In the genomic region with DNA sequence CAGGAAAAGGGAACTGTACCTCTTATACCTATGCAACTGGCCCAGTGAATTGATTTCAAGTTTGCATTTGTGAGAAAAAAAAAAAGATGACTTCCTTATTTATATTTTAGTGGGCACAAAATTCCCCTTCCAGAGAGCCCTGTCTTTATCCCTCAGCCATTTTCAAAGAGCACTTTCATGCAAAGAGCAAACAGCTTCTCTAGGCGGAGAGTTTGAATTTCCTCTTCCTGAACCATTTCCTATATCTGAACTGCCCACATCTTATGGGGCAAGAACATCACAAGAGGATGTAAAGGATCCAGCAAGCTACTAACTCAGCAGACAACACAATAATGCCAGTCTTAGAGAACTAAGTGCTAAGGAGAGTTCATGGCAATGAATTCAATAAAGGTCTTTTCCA, we compare ENCODE assay signal across 18 cellular contexts. TPM values are rescaled to one million over a fixed set of nuclear protein-coding genes. Genes with fewer than 3 reads are reported as not detected.
DNase-seq lines count a peak whose midpoint lies in the region; ATAC-seq and TF ChIP-seq lines count a peak whose summit lies in the region.
"Had no signal": no experiment of that assay in that cellular context is flagged by ENCODE, and none has a peak within 500 bp of the region (broad histone marks: within the 10 kb centered on the region; RNA-seq: fewer than 3 reads in every experiment).

No MANE protein-coding gene starts in this region.

- no peak overlapping the region for H3K4me3 ChIP-seq in upper lobe of right lung
- H3K4me3 ChIP-seq: smooth muscle cell had no signal

- peaks cover 62% of the 10 kb centered on the region for H3K4me1 Mint-ChIP-seq in activated naive CD4-positive, alpha-beta T cell treated with anti-CD3 and anti-CD28 coated beads, Interleukin-2, amount 10 ng/mL, durations not matched to agents 7 days and 5 days
- H3K4me1 Mint-ChIP-seq in activated naive CD4-positive, alpha-beta T cell treated with anti-CD3 and anti-CD28 coated beads for 36 hours (ENCODE audit: low read depth) = peaks cover 47% of the 10 kb centered on the region
- H3K4me1 Mint-ChIP-seq in dendritic cell treated with granulocyte-macrophage colony-stimulating factor and Interleukin-4, amounts not matched to agents 40 ng/mL and 50 ng/mL, for 4 days (ENCODE audit: low read depth) = peaks cover 52% of the 10 kb centered on the region

- H3K9me3 Mint-ChIP-seq in activated naive CD4-positive, alpha-beta T cell treated with anti-CD3 and anti-CD28 coated beads, Interleukin-2, amount 10 ng/mL, durations not matched to agents 7 days and 5 days = peaks cover 17% of the 10 kb centered on the region
- peaks cover 3% of the 10 kb centered on the region for H3K9me3 Mint-ChIP-seq in activated naive CD4-positive, alpha-beta T cell treated with anti-CD3 and anti-CD28 coated beads for 36 hours
- H3K9me3 Mint-ChIP-seq in dendritic cell treated with granulocyte-macrophage colony-stimulating factor and Interleukin-4, amounts not matched to agents 40 ng/mL and 50 ng/mL, for 4 days = no peaks in the 10 kb centered on the region

- intact Hi-C loops in activated naive CD4-positive, alpha-beta T cell treated with anti-CD3 and anti-CD28 coated beads for 36 hours (cut with micrococcal nuclease) = no loop called here
- intact Hi-C loops in dendritic cell treated with granulocyte-macrophage colony-stimulating factor and Interleukin-4, amounts not matched to agents 40 ng/mL and 50 ng/mL, for 4 days (cut with micrococcal nuclease) = no loop called here
- intact Hi-C loops in upper lobe of right lung (cut with DNase I) = no loop called here

- no peak for TF ChIP-seq CTCF in upper lobe of right lung (IDR thresholded peaks at IDR 0.05)

- no peaks in the 10 kb centered on the region for H3K27me3 ChIP-seq in upper lobe of right lung

- no peaks in the 10 kb centered on the region for H3K27me3 Mint-ChIP-seq in activated naive CD4-positive, alpha-beta T cell treated with anti-CD3 and anti-CD28 coated beads, Interleukin-2, amount 10 ng/mL, durations not matched to agents 7 days and 5 days
- no peaks in the 10 kb centered on the region for H3K27me3 Mint-ChIP-seq in activated naive CD4-positive, alpha-beta T cell treated with anti-CD3 and anti-CD28 coated beads for 36 hours (ENCODE audit: low read depth)
- H3K27me3 Mint-ChIP-seq in dendritic cell treated with granulocyte-macrophage colony-stimulating factor and Interleukin-4, amounts not matched to agents 40 ng/mL and 50 ng/mL, for 4 days = no peaks in the 10 kb centered on the region

- H3K36me3 Mint-ChIP-seq in activated naive CD4-positive, alpha-beta T cell treated with anti-CD3 and anti-CD28 coated beads, Interleukin-2, amount 10 ng/mL, durations not matched to agents 7 days and 5 days = peaks cover 17% of the 10 kb centered on the region
- H3K36me3 Mint-ChIP-seq in activated naive CD4-positive, alpha-beta T cell treated with anti-CD3 and anti-CD28 coated beads for 36 hours (ENCODE audit: low read depth) = peaks cover 2% of the 10 kb centered on the region
- H3K36me3 Mint-ChIP-seq in dendritic cell treated with granulocyte-macrophage colony-stimulating factor and Interleukin-4, amounts not matched to agents 40 ng/mL and 50 ng/mL, for 4 days (ENCODE audit: low read depth) = no peaks in the 10 kb centered on the region

- no peaks in the 10 kb centered on the region for H3K36me3 ChIP-seq in upper lobe of right lung

- CTCF ChIA-PET in activated naive CD4-positive, alpha-beta T cell treated with anti-CD3 and anti-CD28 coated beads, Interleukin-2, amount 10 ng/mL, durations not matched to agents 7 days and 5 days (lab: Charles Lee) = interaction anchor here (0.7 to 4.0 kb wide), 9 partner anchors 8 to 638 kb away, joined by 3 to 25 read pairs (median 3); no protein-coding TSS in a partner anchor
- CTCF ChIA-PET in activated naive CD4-positive, alpha-beta T cell treated with anti-CD3 and anti-CD28 coated beads for 36 hours (lab: Charles Lee) = interaction anchor here (0.6 to 5.9 kb wide), 4 partner anchors 8 to 596 kb away, joined by 5 to 36 read pairs (median 14); no protein-coding TSS in a partner anchor

- H3K27ac ChIP-seq in upper lobe of right lung = no peak overlapping the region
- H3K27ac ChIP-seq: foreskin keratinocyte, VCaP had no signal

- H3K4me3 Mint-ChIP-seq in activated naive CD4-positive, alpha-beta T cell treated with anti-CD3 and anti-CD28 coated beads, Interleukin-2, amount 10 ng/mL, durations not matched to agents 7 days and 5 days = peak overlapping the region; percentile 3
- no peak overlapping the region for H3K4me3 Mint-ChIP-seq in activated naive CD4-positive, alpha-beta T cell treated with anti-CD3 and anti-CD28 coated beads for 36 hours
- no peak overlapping the region for H3K4me3 Mint-ChIP-seq in dendritic cell treated with granulocyte-macrophage colony-stimulating factor and Interleukin-4, amounts not matched to agents 40 ng/mL and 50 ng/mL, for 4 days

- ATAC-seq in upper lobe of right lung (peak; percentile 82), GM21515 (IDR thresholded peaks at IDR 0.05; ENCODE audit: unreplicated experiment) (no peak)
- ATAC-seq: foreskin keratinocyte, left colon had no signal

- H3K4me1 ChIP-seq in upper lobe of right lung = no peaks in the 10 kb centered on the region
- H3K4me1 ChIP-seq: foreskin keratinocyte had no signal

- no peaks in the 10 kb centered on the region for H3K9me3 ChIP-seq in upper lobe of right lung

- no peak for DNase-seq in activated naive CD4-positive, alpha-beta T cell treated with anti-CD3 and anti-CD28 coated beads, Interleukin-2, amount 10 ng/mL, durations not matched to agents 7 days and 5 days
- DNase-seq in activated naive CD4-positive, alpha-beta T cell treated with anti-CD3 and anti-CD28 coated beads for 36 hours = no peak
- DNase-seq in NOMO-1 treated with DMSO at 0.1 percent for 48 hours (lab: John Stamatoyannopoulos, UW; ENCODE audit: unreplicated experiment) (peak; percentile 78), upper lobe of right lung (no peak), NCI-H2029 treated with DMSO at 0.1 percent for 48 hours (lab: John Stamatoyannopoulos, UW) (no peak), LoVo (ENCODE audit: low spot score) (no peak)
- DNase-seq: ACHN; activated effector memory CD4-positive, alpha-beta T cell treated with Interleukin-2 at 50 U/mL for 16 hours; foreskin keratinocyte; H7; left colon; NCI-H1694 treated with DMSO at 0.1 percent for 48 hours; stimulated activated naive CD4-positive, alpha-beta T cell treated with Interleukin-2 at 50 U/mL for 16 hours had no signal

- peak overlapping the region; percentile 86 for H3K27ac Mint-ChIP-seq in activated naive CD4-positive, alpha-beta T cell treated with anti-CD3 and anti-CD28 coated beads, Interleukin-2, amount 10 ng/mL, durations not matched to agents 7 days and 5 days
- H3K27ac Mint-ChIP-seq in activated naive CD4-positive, alpha-beta T cell treated with anti-CD3 and anti-CD28 coated beads for 36 hours = no peak overlapping the region
- peak overlapping the region; percentile 20 for H3K27ac Mint-ChIP-seq in dendritic cell treated with granulocyte-macrophage colony-stimulating factor and Interleukin-4, amounts not matched to agents 40 ng/mL and 50 ng/mL, for 4 days
- H3K27ac Mint-ChIP-seq: progenitor cell of endocrine pancreas had no signal

RNA-seq across cellular contexts. Expression of gene PLXNC1, which starts 22.3 kb away (rescaled TPM):
- total RNA-seq in activated naive CD4-positive, alpha-beta T cell treated with anti-CD3 and anti-CD28 coated beads for 36 hours = 1 to 10 TPM; 3.6 to 4.0 TPM
- 15.7 TPM for total RNA-seq in upper lobe of right lung
